Comparison of ENCODE assay signal across 25 cellular contexts in the genomic region with DNA sequence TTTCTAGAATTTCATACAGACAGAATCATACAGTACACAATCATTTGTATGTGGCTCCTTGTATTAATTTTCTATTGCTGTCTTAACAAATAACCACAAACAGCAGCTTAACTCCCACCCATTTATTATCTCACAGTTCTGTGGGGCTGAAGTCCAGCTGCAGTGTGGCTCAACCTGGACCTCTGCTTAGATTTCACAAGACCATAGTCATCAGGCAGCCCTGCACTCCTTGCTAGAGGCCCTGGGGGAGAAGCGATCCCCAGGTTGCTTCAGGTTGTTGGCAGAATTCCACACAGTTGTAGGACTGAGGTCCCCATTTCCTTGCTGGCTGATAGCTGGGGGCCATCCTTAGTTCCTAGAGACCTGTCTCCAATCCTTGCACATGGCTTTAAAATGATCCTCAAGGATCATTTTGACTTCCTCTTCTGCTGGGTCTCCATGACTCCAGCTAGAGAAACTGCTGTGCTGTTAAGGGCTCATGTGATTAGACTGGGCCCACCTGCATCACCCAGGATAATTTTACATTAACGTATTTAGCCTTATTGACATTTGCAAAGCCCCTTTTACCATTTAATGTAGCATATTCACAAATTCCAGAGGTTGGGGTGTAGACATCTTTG.
DNase-seq lines count a peak whose midpoint lies in the region; ATAC-seq and TF ChIP-seq lines count a peak whose summit lies in the region.
"Had no signal": no experiment of that assay in that cellular context is flagged by ENCODE, and none has a peak within 500 bp of the region (broad histone marks: within the 10 kb centered on the region; RNA-seq: fewer than 3 reads in every experiment).

No MANE protein-coding gene starts in this region.

- TF ChIP-seq CTCF in Caco-2 (IDR thresholded peaks at IDR 0.05; ENCODE audit: insufficient read depth in 1 of 2, low read depth in 1 of 2, low read length in 1 of 2, severe bottlenecking in 1 of 2, unreplicated experiment in 1 of 2) = no peak
- no peak for TF ChIP-seq CTCF in osteoblast (IDR thresholded peaks at IDR 0.05; ENCODE audit: extremely low read depth, low read depth, low read length)

- H3K27me3 ChIP-seq in Caco-2 (replicated peaks; ENCODE audit: control insufficient read depth, insufficient read depth, low read length) (no peaks in the 10 kb centered on the region), osteoblast (ENCODE audit: insufficient read depth, low read length) (peaks cover 3% of the 10 kb centered on the region)
- H3K27me3 ChIP-seq: BLaER1 treated with 17β-estradiol and CSF1 and Interleukin-3, amounts not matched to agents 10 nM and 100 nM had no signal

- no peaks in the 10 kb centered on the region for H3K36me3 ChIP-seq in Caco-2 (ENCODE audit: control insufficient read depth, insufficient read depth, low read length)
- no peaks in the 10 kb centered on the region for H3K36me3 ChIP-seq in osteoblast (ENCODE audit: insufficient read depth, low read length)
- H3K36me3 ChIP-seq: BLaER1 treated with 17β-estradiol and CSF1 and Interleukin-3, amounts not matched to agents 10 nM and 100 nM had no signal

- peaks cover 5% of the 10 kb centered on the region; the same call in 1 of the 2 replicates for H3K4me1 ChIP-seq in Caco-2
- no peaks in the 10 kb centered on the region for H3K4me1 ChIP-seq in osteoblast (ENCODE audit: insufficient read depth, low read length)
- H3K4me1 ChIP-seq: BLaER1 treated with 17β-estradiol and CSF1 and Interleukin-3, amounts not matched to agents 10 nM and 100 nM had no signal

- peaks cover 6% of the 10 kb centered on the region for H3K4me1 Mint-ChIP-seq in Caco-2 (ENCODE audit: low read depth, unreplicated experiment)

- intact Hi-C loops in Caco-2 (cut with micrococcal nuclease; ENCODE audit: unreplicated experiment) (no loop called here), cardiac septum (cut with DNase I) (no loop called here)

- peaks cover 10% of the 10 kb centered on the region; the same call in 1 of the 2 replicates for H3K9me3 ChIP-seq in Caco-2
- no peaks in the 10 kb centered on the region for H3K9me3 ChIP-seq in osteoblast (ENCODE audit: low read depth, low read length)

- no peak overlapping the region for H3K4me3 Mint-ChIP-seq in Caco-2 (ENCODE audit: unreplicated experiment)
- H3K4me3 Mint-ChIP-seq: CD8-positive, alpha-beta T cell; H9; HFFc6 had no signal

- no TSS peak for BruUV-seq in Caco-2 (replicated peaks; lab: Mats Ljungman, UMichigan)

- no peak overlapping the region for H3K27ac Mint-ChIP-seq in Caco-2 (ENCODE audit: unreplicated experiment)
- H3K27ac Mint-ChIP-seq: CD8-positive, alpha-beta T cell; H9; HFFc6 had no signal

- DNase-seq in Caco-2 = peak; percentile 27 to 63
- peak; percentile 49 for DNase-seq in amniotic epithelial cell (ENCODE audit: low read depth)
- peak; percentile 62 for DNase-seq in islet precursor cell
- peak; percentile 37 for DNase-seq in osteoblast (ENCODE audit: insufficient read length, low spot score, missing footprints)
- DNase-seq in cardiac septum (ENCODE audit: low spot score) = no peak
- DNase-seq in NCI-H1436 (lab: John Stamatoyannopoulos, UW) = no peak
- DNase-seq: 8988T; Calu3; CD8-positive, alpha-beta T cell; GF-D8; GM23248; H9; HFFc6; KBM-7; NCI-H1092; NCI-H1436 treated with DMSO at 0.1 percent for 48 hours; NCI-H2029; NCI-H2227 treated with DMSO at 0.1 percent for 48 hours; NCI-H510A treated with DMSO at 0.1 percent for 48 hours; NCI-H748 treated with DMSO at 0.1 percent for 48 hours; SIG-M5; SK-N-SH had no signal

- no peaks in the 10 kb centered on the region for H3K27me3 Mint-ChIP-seq in Caco-2 (ENCODE audit: insufficient read depth, unreplicated experiment)

- POLR2A ChIA-PET in Caco-2 (lab: Charles Lee) = no interaction called here

- no peak overlapping the region for H3K4me2 ChIP-seq in osteoblast (ENCODE audit: insufficient read depth, low read length)
- H3K4me2 ChIP-seq: BLaER1 treated with 17β-estradiol and CSF1 and Interleukin-3, amounts not matched to agents 10 nM and 100 nM; SK-N-SH had no signal

- no peak for ATAC-seq in GM21825 (IDR thresholded peaks at IDR 0.05; ENCODE audit: unreplicated experiment)
- ATAC-seq: CD8-positive, alpha-beta T cell had no signal

- H3K79me2 ChIP-seq in osteoblast (ENCODE audit: insufficient read depth, low read length) = no peaks in the 10 kb centered on the region

- H3K36me3 Mint-ChIP-seq in Caco-2 (ENCODE audit: insufficient read depth, unreplicated experiment) = no peaks in the 10 kb centered on the region
- H3K36me3 Mint-ChIP-seq: CD8-positive, alpha-beta T cell had no signal

- no peak overlapping the region for H2AFZ ChIP-seq in osteoblast (ENCODE audit: low read length)
- H2AFZ ChIP-seq: GM23248 had no signal

- no peak overlapping the region for H3K4me3 ChIP-seq in Caco-2 (ENCODE audit: low read depth, low read length)
- H3K4me3 ChIP-seq in osteoblast (ENCODE audit: insufficient read depth, low read length) = no peak overlapping the region
- H3K4me3 ChIP-seq: BLaER1 treated with 17β-estradiol and CSF1 and Interleukin-3, amounts not matched to agents 10 nM and 100 nM; GM23248 had no signal

- CTCF ChIA-PET in Caco-2 (lab: Charles Lee) = no interaction called here

- H3K27ac ChIP-seq in osteoblast (ENCODE audit: low read depth, low read length) = no peak overlapping the region
- H3K27ac ChIP-seq: BLaER1 treated with 17β-estradiol and CSF1 and Interleukin-3, amounts not matched to agents 10 nM and 100 nM; GM23248; RWPE1 had no signal

- H3K9me3 Mint-ChIP-seq in Caco-2 (ENCODE audit: unreplicated experiment) = peaks cover 12% of the 10 kb centered on the region
- H3K9me3 Mint-ChIP-seq: HFFc6 had no signal

- H4K20me1 ChIP-seq in osteoblast (ENCODE audit: insufficient read depth, low read length) = no peaks in the 10 kb centered on the region
- H4K20me1 ChIP-seq: BLaER1 treated with 17β-estradiol and CSF1 and Interleukin-3, amounts not matched to agents 10 nM and 100 nM had no signal

Comparison
In these comparisons a context has a peak if more than half of its experiments do, and no peak if none do; other contexts are left out.
1. DNase-seq: peak in Caco-2 (2 of 2), amniotic epithelial cell (single experiment), islet precursor cell (single experiment) and osteoblast (single experiment); none in cardiac septum (single experiment) and NCI-H1436 (single experiment).